In the genomic region with DNA sequence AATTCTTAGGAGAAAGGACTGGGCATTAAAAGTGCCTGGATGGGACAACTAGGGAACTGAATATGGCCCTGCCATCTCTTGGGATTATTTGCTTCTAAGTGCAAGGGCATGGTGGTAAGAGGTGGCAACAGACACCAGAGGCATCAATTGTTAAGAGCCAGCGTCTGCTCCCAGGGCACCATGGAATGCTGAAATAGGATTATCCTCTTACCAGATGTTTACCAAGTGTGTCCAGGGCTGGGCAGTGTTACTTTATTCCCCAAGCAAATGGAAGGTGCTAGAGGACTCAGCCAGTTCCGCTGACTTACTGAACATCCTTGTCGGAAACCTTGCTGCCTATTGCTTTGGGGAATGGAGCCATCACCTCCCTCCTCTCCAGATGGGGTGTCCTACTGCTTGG, we compare ENCODE assay signal across 1 cellular context.
TF ChIP-seq lines count a peak whose summit lies in the region.

No MANE protein-coding gene starts in this region.

TF ChIP-seq in endothelial cell of umbilical vein, 7 proteins besides CTCF, POLR2A, EP300 and RAD21 (continued from another document):
- TF ChIP-seq, protein P1, sequence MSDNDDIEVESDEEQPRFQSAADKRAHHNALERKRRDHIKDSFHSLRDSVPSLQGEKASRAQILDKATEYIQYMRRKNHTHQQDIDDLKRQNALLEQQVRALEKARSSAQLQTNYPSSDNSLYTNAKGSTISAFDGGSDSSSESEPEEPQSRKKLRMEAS (IDR thresholded peaks at IDR 0.05; ENCODE audit: insufficient read depth, insufficient read length) = no peak
- TF ChIP-seq JUN (IDR thresholded peaks at IDR 0.05; ENCODE audit: borderline replicate concordance, insufficient read depth, insufficient read length, low read depth) (no peak), EZH2 (IDR thresholded peaks at IDR 0.05; ENCODE audit: borderline replicate concordance, low read depth, low read length, severe bottlenecking) (no peak)
